In genomic region chr10:77418211-77418640, GRCh38 we compare ENCODE assay signal across 1 cellular context.
TF ChIP-seq lines count a peak whose summit lies in the region.

No MANE protein-coding gene starts in this region.

TF ChIP-seq in WTC11, 78 proteins besides CTCF, POLR2A, EP300 and RAD21 (continued from another document):
- TF ChIP-seq ZNF532 (CRISPR knock-in tag; IDR thresholded peaks at IDR 0.05; ENCODE audit: borderline replicate concordance) (no peak), SMAD3 (CRISPR knock-in tag; IDR thresholded peaks at IDR 0.05; ENCODE audit: borderline replicate concordance) (no peak), SMAD4 (CRISPR knock-in tag; IDR thresholded peaks at IDR 0.05) (no peak), KAT7 (CRISPR knock-in tag; IDR thresholded peaks at IDR 0.05; ENCODE audit: borderline replicate concordance) (no peak), FOXJ3 (CRISPR knock-in tag; IDR thresholded peaks at IDR 0.05; ENCODE audit: borderline replicate concordance) (no peak), GTF2I (CRISPR knock-in tag; conservative IDR thresholded peaks at IDR 0.05) (no peak), ZNF425 (CRISPR knock-in tag; conservative IDR thresholded peaks at IDR 0.05) (no peak), ZNF281 (CRISPR knock-in tag; IDR thresholded peaks at IDR 0.05) (no peak), ZNF121 (CRISPR knock-in tag; IDR thresholded peaks at IDR 0.05) (no peak), PRDM15 (CRISPR knock-in tag; IDR thresholded peaks at IDR 0.05) (no peak), ZNF512 (CRISPR knock-in tag; IDR thresholded peaks at IDR 0.05; ENCODE audit: borderline replicate concordance) (no peak), MXD4 (CRISPR knock-in tag; IDR thresholded peaks at IDR 0.05; ENCODE audit: borderline replicate concordance) (no peak), GABPB1 (CRISPR knock-in tag; IDR thresholded peaks at IDR 0.05) (no peak), ZNF416 (CRISPR knock-in tag; IDR thresholded peaks at IDR 0.05) (no peak), ZNF671 (CRISPR knock-in tag; IDR thresholded peaks at IDR 0.05) (no peak), E2F4 (CRISPR knock-in tag; IDR thresholded peaks at IDR 0.05; ENCODE audit: borderline replicate concordance, low read depth) (no peak)
